ENCODE assay signal across 1 cellular context in the genomic region with DNA sequence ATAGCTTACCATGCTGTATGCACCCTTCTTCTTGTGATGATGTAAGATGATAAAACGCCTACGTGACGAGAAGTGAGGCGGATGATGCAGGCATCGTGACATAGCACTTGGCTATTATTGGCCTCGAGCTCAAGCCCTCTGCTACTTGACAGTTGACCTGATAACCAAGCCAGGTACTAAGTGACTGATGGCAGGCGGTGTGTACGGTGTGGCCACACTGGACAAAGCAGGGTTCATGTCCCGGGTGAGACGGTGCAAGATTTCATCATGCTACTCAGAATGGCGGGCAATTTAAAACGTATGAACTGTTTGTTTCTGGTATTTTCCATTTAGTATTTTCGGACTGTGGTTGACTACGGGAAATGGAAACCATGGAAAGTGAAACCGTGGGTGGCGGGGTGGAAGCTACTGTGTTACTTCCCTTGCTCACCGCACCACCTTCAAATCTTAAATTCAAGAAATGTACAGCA.
A peak's percentile ranks its signal among the peaks of the same experiment; 100 is the strongest.
TF ChIP-seq lines count a peak whose summit lies in the region.

No MANE protein-coding gene starts in this region.

TF ChIP-seq in K562, 482 proteins besides CTCF, POLR2A, EP300 and RAD21 (continued from another document and continues in another):
- TF ChIP-seq, protein P1, sequence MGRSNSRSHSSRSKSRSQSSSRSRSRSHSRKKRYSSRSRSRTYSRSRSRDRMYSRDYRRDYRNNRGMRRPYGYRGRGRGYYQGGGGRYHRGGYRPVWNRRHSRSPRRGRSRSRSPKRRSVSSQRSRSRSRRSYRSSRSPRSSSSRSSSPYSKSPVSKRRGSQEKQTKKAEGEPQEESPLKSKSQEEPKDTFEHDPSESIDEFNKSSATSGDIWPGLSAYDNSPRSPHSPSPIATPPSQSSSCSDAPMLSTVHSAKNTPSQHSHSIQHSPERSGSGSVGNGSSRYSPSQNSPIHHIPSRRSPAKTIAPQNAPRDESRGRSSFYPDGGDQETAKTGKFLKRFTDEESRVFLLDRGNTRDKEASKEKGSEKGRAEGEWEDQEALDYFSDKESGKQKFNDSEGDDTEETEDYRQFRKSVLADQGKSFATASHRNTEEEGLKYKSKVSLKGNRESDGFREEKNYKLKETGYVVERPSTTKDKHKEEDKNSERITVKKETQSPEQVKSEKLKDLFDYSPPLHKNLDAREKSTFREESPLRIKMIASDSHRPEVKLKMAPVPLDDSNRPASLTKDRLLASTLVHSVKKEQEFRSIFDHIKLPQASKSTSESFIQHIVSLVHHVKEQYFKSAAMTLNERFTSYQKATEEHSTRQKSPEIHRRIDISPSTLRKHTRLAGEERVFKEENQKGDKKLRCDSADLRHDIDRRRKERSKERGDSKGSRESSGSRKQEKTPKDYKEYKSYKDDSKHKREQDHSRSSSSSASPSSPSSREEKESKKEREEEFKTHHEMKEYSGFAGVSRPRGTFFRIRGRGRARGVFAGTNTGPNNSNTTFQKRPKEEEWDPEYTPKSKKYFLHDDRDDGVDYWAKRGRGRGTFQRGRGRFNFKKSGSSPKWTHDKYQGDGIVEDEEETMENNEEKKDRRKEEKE (IDR thresholded peaks at IDR 0.05; ENCODE audit: borderline replicate concordance in 1 of 2, control insufficient read depth in 1 of 2, low read depth in 2 of 2, low read length in 1 of 2) = no peak
- TF ChIP-seq GATAD2B (IDR thresholded peaks at IDR 0.05; ENCODE audit: borderline replicate concordance) (no peak), TBL1XR1 (IDR thresholded peaks at IDR 0.05; ENCODE audit: low read length in 2 of 2) (peak in 1 of 2 experiments; percentile 58; a peak in 1 of 4 replicates), NELFE (IDR thresholded peaks at IDR 0.05; ENCODE audit: insufficient read depth, insufficient read length) (no peak), SMAD2 (IDR thresholded peaks at IDR 0.05; ENCODE audit: low read depth, low read length) (no peak), NFE2L1 (tag; IDR thresholded peaks at IDR 0.05; ENCODE audit: borderline replicate concordance, low read depth) (no peak), HLTF (IDR thresholded peaks at IDR 0.05) (no peak), NONO (IDR thresholded peaks at IDR 0.05; ENCODE audit: low read depth in 2 of 2, low read length in 1 of 2) (no peak), CREM (IDR thresholded peaks at IDR 0.05; ENCODE audit: low read depth) (peak; percentile 95), CBX8 (IDR thresholded peaks at IDR 0.05; ENCODE audit: borderline replicate concordance, extremely low read depth, low read depth, low read length, poor library complexity, severe bottlenecking) (no peak), SIRT6 (IDR thresholded peaks at IDR 0.05; ENCODE audit: low read depth, low read length) (no peak), YY1 (IDR thresholded peaks at IDR 0.05; ENCODE audit: borderline replicate concordance in 1 of 3, control insufficient read depth in 1 of 3, extremely low read depth in 1 of 3, insufficient read depth in 3 of 3, insufficient read length in 1 of 3, insufficient replicate concordance in 2 of 3, low read depth in 1 of 3, low read length in 2 of 3) (no peak), ZNF589 (CRISPR knock-in tag; IDR thresholded peaks at IDR 0.05; ENCODE audit: low read depth) (no peak), ILK (tag; IDR thresholded peaks at IDR 0.05; ENCODE audit: borderline replicate concordance, low read depth) (no peak), EP400 (IDR thresholded peaks at IDR 0.05) (peak; percentile 71), POLR2H (tag; IDR thresholded peaks at IDR 0.05; ENCODE audit: low read depth) (peak; percentile 22; the same call in 1 of the 2 replicates), ZNF316 (IDR thresholded peaks at IDR 0.05) (peak; percentile 72), MECOM (CRISPR knock-in tag; IDR thresholded peaks at IDR 0.05) (no peak)
- TF ChIP-seq, protein P2, sequence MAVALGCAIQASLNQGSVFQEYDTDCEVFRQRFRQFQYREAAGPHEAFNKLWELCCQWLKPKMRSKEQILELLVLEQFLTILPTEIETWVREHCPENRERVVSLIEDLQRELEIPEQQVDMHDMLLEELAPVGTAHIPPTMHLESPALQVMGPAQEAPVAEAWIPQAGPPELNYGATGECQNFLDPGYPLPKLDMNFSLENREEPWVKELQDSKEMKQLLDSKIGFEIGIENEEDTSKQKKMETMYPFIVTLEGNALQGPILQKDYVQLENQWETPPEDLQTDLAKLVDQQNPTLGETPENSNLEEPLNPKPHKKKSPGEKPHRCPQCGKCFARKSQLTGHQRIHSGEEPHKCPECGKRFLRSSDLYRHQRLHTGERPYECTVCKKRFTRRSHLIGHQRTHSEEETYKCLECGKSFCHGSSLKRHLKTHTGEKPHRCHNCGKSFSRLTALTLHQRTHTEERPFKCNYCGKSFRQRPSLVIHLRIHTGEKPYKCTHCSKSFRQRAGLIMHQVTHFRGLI (CRISPR knock-in tag; IDR thresholded peaks at IDR 0.05) = no peak
- TF ChIP-seq, protein P3, sequence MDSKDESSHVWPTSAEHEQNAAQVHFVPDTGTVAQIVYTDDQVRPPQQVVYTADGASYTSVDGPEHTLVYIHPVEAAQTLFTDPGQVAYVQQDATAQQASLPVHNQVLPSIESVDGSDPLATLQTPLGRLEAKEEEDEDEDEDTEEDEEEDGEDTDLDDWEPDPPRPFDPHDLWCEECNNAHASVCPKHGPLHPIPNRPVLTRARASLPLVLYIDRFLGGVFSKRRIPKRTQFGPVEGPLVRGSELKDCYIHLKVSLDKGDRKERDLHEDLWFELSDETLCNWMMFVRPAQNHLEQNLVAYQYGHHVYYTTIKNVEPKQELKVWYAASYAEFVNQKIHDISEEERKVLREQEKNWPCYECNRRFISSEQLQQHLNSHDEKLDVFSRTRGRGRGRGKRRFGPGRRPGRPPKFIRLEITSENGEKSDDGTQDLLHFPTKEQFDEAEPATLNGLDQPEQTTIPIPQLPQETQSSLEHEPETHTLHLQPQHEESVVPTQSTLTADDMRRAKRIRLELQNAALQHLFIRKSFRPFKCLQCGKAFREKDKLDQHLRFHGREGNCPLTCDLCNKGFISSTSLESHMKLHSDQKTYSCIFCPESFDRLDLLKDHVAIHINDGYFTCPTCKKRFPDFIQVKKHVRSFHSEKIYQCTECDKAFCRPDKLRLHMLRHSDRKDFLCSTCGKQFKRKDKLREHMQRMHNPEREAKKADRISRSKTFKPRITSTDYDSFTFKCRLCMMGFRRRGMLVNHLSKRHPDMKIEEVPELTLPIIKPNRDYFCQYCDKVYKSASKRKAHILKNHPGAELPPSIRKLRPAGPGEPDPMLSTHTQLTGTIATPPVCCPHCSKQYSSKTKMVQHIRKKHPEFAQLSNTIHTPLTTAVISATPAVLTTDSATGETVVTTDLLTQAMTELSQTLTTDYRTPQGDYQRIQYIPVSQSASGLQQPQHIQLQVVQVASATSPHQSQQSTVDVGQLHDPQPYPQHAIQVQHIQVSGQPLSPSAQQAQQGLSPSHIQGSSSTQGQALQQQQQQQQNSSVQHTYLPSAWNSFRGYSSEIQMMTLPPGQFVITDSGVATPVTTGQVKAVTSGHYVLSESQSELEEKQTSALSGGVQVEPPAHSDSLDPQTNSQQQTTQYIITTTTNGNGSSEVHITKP (IDR thresholded peaks at IDR 0.05; ENCODE audit: partially characterized antibody) = no peak
- TF ChIP-seq, protein P4, sequence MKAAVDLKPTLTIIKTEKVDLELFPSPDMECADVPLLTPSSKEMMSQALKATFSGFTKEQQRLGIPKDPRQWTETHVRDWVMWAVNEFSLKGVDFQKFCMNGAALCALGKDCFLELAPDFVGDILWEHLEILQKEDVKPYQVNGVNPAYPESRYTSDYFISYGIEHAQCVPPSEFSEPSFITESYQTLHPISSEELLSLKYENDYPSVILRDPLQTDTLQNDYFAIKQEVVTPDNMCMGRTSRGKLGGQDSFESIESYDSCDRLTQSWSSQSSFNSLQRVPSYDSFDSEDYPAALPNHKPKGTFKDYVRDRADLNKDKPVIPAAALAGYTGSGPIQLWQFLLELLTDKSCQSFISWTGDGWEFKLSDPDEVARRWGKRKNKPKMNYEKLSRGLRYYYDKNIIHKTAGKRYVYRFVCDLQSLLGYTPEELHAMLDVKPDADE (conservative IDR thresholded peaks at IDR 0.05; ENCODE audit: control insufficient read depth, low read depth, low read length) = no peak
- TF ChIP-seq, protein P5, sequence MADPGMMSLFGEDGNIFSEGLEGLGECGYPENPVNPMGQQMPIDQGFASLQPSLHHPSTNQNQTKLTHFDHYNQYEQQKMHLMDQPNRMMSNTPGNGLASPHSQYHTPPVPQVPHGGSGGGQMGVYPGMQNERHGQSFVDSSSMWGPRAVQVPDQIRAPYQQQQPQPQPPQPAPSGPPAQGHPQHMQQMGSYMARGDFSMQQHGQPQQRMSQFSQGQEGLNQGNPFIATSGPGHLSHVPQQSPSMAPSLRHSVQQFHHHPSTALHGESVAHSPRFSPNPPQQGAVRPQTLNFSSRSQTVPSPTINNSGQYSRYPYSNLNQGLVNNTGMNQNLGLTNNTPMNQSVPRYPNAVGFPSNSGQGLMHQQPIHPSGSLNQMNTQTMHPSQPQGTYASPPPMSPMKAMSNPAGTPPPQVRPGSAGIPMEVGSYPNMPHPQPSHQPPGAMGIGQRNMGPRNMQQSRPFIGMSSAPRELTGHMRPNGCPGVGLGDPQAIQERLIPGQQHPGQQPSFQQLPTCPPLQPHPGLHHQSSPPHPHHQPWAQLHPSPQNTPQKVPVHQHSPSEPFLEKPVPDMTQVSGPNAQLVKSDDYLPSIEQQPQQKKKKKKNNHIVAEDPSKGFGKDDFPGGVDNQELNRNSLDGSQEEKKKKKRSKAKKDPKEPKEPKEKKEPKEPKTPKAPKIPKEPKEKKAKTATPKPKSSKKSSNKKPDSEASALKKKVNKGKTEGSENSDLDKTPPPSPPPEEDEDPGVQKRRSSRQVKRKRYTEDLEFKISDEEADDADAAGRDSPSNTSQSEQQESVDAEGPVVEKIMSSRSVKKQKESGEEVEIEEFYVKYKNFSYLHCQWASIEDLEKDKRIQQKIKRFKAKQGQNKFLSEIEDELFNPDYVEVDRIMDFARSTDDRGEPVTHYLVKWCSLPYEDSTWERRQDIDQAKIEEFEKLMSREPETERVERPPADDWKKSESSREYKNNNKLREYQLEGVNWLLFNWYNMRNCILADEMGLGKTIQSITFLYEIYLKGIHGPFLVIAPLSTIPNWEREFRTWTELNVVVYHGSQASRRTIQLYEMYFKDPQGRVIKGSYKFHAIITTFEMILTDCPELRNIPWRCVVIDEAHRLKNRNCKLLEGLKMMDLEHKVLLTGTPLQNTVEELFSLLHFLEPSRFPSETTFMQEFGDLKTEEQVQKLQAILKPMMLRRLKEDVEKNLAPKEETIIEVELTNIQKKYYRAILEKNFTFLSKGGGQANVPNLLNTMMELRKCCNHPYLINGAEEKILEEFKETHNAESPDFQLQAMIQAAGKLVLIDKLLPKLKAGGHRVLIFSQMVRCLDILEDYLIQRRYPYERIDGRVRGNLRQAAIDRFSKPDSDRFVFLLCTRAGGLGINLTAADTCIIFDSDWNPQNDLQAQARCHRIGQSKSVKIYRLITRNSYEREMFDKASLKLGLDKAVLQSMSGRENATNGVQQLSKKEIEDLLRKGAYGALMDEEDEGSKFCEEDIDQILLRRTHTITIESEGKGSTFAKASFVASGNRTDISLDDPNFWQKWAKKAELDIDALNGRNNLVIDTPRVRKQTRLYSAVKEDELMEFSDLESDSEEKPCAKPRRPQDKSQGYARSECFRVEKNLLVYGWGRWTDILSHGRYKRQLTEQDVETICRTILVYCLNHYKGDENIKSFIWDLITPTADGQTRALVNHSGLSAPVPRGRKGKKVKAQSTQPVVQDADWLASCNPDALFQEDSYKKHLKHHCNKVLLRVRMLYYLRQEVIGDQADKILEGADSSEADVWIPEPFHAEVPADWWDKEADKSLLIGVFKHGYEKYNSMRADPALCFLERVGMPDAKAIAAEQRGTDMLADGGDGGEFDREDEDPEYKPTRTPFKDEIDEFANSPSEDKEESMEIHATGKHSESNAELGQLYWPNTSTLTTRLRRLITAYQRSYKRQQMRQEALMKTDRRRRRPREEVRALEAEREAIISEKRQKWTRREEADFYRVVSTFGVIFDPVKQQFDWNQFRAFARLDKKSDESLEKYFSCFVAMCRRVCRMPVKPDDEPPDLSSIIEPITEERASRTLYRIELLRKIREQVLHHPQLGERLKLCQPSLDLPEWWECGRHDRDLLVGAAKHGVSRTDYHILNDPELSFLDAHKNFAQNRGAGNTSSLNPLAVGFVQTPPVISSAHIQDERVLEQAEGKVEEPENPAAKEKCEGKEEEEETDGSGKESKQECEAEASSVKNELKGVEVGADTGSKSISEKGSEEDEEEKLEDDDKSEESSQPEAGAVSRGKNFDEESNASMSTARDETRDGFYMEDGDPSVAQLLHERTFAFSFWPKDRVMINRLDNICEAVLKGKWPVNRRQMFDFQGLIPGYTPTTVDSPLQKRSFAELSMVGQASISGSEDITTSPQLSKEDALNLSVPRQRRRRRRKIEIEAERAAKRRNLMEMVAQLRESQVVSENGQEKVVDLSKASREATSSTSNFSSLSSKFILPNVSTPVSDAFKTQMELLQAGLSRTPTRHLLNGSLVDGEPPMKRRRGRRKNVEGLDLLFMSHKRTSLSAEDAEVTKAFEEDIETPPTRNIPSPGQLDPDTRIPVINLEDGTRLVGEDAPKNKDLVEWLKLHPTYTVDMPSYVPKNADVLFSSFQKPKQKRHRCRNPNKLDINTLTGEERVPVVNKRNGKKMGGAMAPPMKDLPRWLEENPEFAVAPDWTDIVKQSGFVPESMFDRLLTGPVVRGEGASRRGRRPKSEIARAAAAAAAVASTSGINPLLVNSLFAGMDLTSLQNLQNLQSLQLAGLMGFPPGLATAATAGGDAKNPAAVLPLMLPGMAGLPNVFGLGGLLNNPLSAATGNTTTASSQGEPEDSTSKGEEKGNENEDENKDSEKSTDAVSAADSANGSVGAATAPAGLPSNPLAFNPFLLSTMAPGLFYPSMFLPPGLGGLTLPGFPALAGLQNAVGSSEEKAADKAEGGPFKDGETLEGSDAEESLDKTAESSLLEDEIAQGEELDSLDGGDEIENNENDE (IDR thresholded peaks at IDR 0.05; ENCODE audit: low read depth, low read length) = no peak
